In the genomic region with DNA sequence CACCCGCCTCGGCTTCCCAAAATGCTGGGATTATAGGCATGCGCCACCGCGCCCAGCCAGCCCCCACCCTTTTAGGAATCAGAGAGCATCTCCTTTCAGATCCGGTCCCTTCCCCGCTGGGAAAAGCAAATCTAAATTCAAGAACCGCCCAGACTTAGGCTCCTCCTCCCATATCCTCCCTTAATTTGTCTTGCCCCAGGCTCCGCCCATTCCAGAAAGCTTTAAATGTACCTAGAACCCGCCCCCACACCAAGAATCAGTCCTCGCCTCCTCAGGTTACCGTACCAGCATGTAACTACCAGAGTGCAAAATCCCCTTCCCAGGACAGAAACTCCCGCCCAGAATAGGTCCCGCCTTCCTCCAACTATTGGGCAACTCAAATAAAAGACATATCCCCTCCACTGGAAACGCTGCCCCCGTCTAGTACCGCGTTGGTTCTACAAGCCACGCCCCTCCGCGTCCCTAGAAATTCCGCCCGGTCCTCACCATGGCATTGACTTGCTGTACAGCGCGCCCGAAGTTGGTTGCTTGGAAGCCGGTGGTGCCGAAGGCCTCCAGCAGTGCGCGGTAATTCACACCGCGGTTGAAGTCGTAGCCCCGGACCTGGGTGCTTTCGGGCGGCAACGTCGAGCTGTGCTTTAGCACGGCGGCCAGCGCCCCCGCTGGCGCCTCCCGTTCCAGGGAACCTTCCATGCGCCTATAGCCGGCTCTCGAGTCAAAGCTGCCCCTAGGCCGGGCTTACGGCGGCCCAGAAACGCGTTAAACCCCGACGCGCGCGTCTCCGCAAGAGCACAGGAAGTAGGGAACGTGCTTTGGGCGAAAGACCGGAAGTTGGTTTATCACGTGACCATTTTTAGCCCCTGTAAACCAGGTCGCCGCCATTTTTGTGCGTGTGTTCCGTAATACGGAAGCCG, we compare ENCODE assay signal across 8 cellular contexts. TPM values are rescaled to one million over a fixed set of nuclear protein-coding genes. Genes with fewer than 3 reads are reported as not detected.
DNase-seq lines count a peak whose midpoint lies in the region; ATAC-seq and TF ChIP-seq lines count a peak whose summit lies in the region.

DHPS (minus strand) TSS at position 807 of the 914 bp plus-strand sequence; CDS start at position 693, 114 bp downstream.

- peak within 1 kb of the TSS; percentile 94 for H3K27ac ChIP-seq in OCI-LY7 (ENCODE audit: low read depth, low read length, poor library complexity, severe bottlenecking)

- DNase-seq in D341Med (ENCODE audit: low spot score) (peak; percentile 88), HuH-7.5 (ENCODE audit: low spot score) (peak; percentile 95), OCI-LY7 (ENCODE audit: low spot score) (peak; percentile 99), activated T-cell treated with anti-CD3 and anti-CD28 coated beads for 1 hour (ENCODE audit: low read depth) (peak; percentile 81), epidermal melanocyte (ENCODE audit: insufficient read length, low spot score) (peak; percentile 99), middle frontal gyrus (ENCODE audit: extremely low spot score, low spot score) (peak; percentile 91)
- DNase-seq in stimulated activated CD8-positive, alpha-beta memory T cell treated with anti-CD3 and anti-CD28 coated beads, Interleukin-2, amount 100 ng/mL, for 48 hours (ENCODE audit: low read depth in 2 of 2), result peak; percentile 77 to 81

- POLR2A ChIA-PET in OCI-LY7 (lab: Charles Lee), result interaction anchor here (0.5 to 1.8 kb wide), 7 partner anchors 13 to 150 kb away, joined by 3 to 7 read pairs (median 4); partner anchors contain the start of genes FBXW9 and TRIR

- H3K9me3 ChIP-seq in OCI-LY7 (ENCODE audit: low read length), result no peaks in the 10 kb centered on the region

- H4K20me1 ChIP-seq in OCI-LY7 (ENCODE audit: insufficient read depth, low read length), result peaks cover 10% of the 10 kb centered on the region; the same call in 1 of the 2 replicates

- CTCF ChIA-PET in OCI-LY7 (lab: Charles Lee; ENCODE audit: unreplicated experiment), result no interaction called here

- intact Hi-C loops in OCI-LY7 (cut with micrococcal nuclease; ENCODE audit: unreplicated experiment), result loop anchor here (1.0 kb wide), 3 partner anchors 12 to 68 kb away; a partner anchor contains a TSS

- H3K4me1 ChIP-seq in OCI-LY7 (ENCODE audit: insufficient read depth, low read length, poor library complexity, severe bottlenecking), result peaks cover 11% of the 10 kb centered on the region

- peaks cover 38% of the 10 kb centered on the region for H3K36me3 ChIP-seq in OCI-LY7 (ENCODE audit: insufficient read depth, low read length)

- BruUV-seq in OCI-LY7 (replicated peaks; lab: Mats Ljungman, UMichigan), result no TSS peak

- peaks cover 9% of the 10 kb centered on the region for H3K79me2 ChIP-seq in OCI-LY7 (ENCODE audit: insufficient read depth, low read depth, low read length)

- ATAC-seq in GM21515 (IDR thresholded peaks at IDR 0.05; ENCODE audit: unreplicated experiment), result peak; percentile 54

- H3K4me2 ChIP-seq in OCI-LY7 (ENCODE audit: low read length), result peak within 1 kb of the TSS; percentile 72

- H3K4me3 ChIP-seq in OCI-LY7 (ENCODE audit: low read depth, low read length, poor library complexity, severe bottlenecking), result peak within 1 kb of the TSS; percentile 84

- 0 out of 2 replicates have a peak, but pooled peaks have one; percentile 24 for TF ChIP-seq CTCF in OCI-LY7 (conservative IDR thresholded peaks at IDR 0.05; ENCODE audit: low read length)

- H3K9me2 ChIP-seq in OCI-LY7 (ENCODE audit: insufficient read depth, low read length), result no peaks in the 10 kb centered on the region

- H2AFZ ChIP-seq in OCI-LY7 (ENCODE audit: low read length), result peak within 1 kb of the TSS; percentile 51; the same call in 1 of the 2 replicates

RNA-seq across cellular contexts. Expression of gene DHPS, which starts in this region (rescaled TPM):
- total RNA-seq in OCI-LY7 (2014; rRNA removed; shearing (Covaris generic)), result 91.2 and 102 TPM in 2 replicates
- 101 and 122 TPM in 2 replicates for total RNA-seq in OCI-LY7 (2022)

Comparison
In these comparisons a context has a peak if more than half of its experiments do, and no peak if none do; other contexts are left out.
1. Peak in every context shown above with its lines: DNase-seq, ATAC-seq, H3K4me3 ChIP-seq and H3K27ac ChIP-seq.